14 cellular contexts compared by ENCODE assay signal in the genomic region with DNA sequence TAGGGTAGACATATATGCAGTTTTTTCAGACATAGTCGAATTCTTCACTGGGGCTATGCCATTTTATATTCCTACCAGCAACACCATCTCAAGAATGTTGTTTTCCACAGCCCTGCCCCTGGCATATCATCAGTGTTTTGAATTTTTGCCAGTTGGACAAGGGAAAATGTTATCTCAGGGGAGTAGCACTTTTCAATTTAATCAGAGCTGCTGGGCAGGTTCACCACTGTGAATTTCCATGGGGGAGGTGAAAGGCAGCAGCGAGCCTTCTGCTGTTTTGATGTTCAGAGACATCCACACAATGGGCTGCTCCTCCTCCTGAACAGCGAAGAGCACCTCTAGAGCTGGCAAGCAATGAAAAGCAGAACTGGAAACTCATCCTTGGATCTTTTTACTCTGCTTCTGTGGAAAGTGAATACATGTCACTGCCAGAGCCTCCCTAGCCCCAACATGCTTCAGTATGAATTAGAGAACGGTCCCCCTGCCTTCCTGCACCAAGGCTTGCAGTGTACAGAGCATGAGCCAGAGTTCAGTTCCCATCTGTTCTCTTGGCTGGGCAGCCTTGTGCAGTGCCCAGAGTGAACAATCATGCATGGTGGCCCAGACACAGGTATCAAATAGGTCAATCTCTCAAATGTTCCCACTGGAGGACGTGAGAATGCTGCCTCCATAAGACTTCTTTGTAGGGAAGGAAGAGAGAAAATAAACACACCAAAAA.
"Had no signal": no experiment of that assay in that cellular context is flagged by ENCODE, and none has a peak within 500 bp of the region (broad histone marks: within the 10 kb centered on the region; RNA-seq: fewer than 3 reads in every experiment).

No MANE protein-coding gene starts in this region.

- H3K27ac ChIP-seq: coronary artery had no signal

- H3K27me3 Mint-ChIP-seq: progenitor cell of endocrine pancreas had no signal

- H3K4me3 Mint-ChIP-seq: activated naive CD8-positive, alpha-beta T cell treated with anti-CD3 and anti-CD28 coated beads, Interleukin-2, amount 10 ng/mL, durations not matched to agents 7 days and 5 days; activated T-cell treated with anti-CD3 and anti-CD28 coated beads, Interleukin-2, amount 50 U/mL, for 4 hours had no signal

- DNase-seq: activated CD4-positive, alpha-beta T cell treated with anti-CD3 and anti-CD28 coated beads, Interleukin-2, amount 50 U/mL, for 4 hours; activated CD4-positive, CD25-positive, alpha-beta regulatory T cell treated with anti-CD3 and anti-CD28 coated beads, Interleukin-2, amount 50 U/mL, for 72 hours; activated gamma-delta T cell; activated naive CD8-positive, alpha-beta T cell treated with anti-CD3 and anti-CD28 coated beads, Interleukin-2, amount 10 ng/mL, durations not matched to agents 7 days and 5 days; activated T-cell treated with anti-CD3 and anti-CD28 coated beads, Interleukin-2, amount 50 U/mL, for 4 hours; effector CD4-positive, alpha-beta T cell; foreskin melanocyte; stimulated activated CD4-positive, alpha-beta T cell treated with anti-CD3 and anti-CD28 coated beads, Interleukin-12 subunit alpha, Interleukin-12 subunit beta, amount 100 ng/mL, for 4 hours; stimulated activated naive CD4-positive, alpha-beta T cell treated with Interleukin-2 at 50 U/mL for 16 hours; SW 1271; T-helper 9 cell had no signal

- H3K4me1 Mint-ChIP-seq: activated naive CD8-positive, alpha-beta T cell treated with anti-CD3 and anti-CD28 coated beads, Interleukin-2, amount 10 ng/mL, durations not matched to agents 7 days and 5 days had no signal

- H3K36me3 Mint-ChIP-seq: activated naive CD8-positive, alpha-beta T cell treated with anti-CD3 and anti-CD28 coated beads, Interleukin-2, amount 10 ng/mL, durations not matched to agents 7 days and 5 days had no signal

- H3K4me3 ChIP-seq: coronary artery had no signal

- H3K9me3 Mint-ChIP-seq: activated naive CD8-positive, alpha-beta T cell treated with anti-CD3 and anti-CD28 coated beads, Interleukin-2, amount 10 ng/mL, durations not matched to agents 7 days and 5 days; activated T-cell treated with anti-CD3 and anti-CD28 coated beads, Interleukin-2, amount 50 U/mL, for 4 hours had no signal

- ATAC-seq: activated T-cell treated with anti-CD3 and anti-CD28 coated beads, Interleukin-2, amount 50 U/mL, for 4 hours; sciatic nerve had no signal

- H3K27ac Mint-ChIP-seq: activated naive CD8-positive, alpha-beta T cell treated with anti-CD3 and anti-CD28 coated beads, Interleukin-2, amount 10 ng/mL, durations not matched to agents 7 days and 5 days; progenitor cell of endocrine pancreas had no signal
